Comparison of ENCODE assay signal across 10 cellular contexts in the genomic region with DNA sequence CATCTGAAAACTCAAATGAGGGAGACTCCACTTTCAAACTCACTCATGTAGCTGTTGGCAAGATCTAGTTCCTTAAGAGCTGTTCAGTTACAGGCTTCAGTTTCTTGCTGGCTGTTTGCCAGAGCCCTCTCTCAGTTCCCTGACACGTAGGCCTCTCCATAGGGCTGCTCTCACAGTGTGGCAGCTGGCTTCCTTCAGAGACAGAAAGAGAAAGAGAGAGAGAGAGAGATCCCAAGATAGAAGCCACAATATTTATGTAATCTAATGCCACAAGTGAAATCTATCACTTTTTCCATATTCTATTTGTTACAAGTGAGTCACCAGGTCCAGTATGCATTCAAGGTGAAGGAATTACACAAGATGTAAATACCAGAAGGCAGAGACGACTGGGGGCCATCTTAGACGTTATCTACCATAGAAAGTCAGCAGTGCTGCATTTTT.
A peak's percentile ranks its signal among the peaks of the same experiment; 100 is the strongest.
DNase-seq lines count a peak whose midpoint lies in the region; ATAC-seq and TF ChIP-seq lines count a peak whose summit lies in the region.
"Had no signal": no experiment of that assay in that cellular context is flagged by ENCODE, and none has a peak within 500 bp of the region (broad histone marks: within the 10 kb centered on the region; RNA-seq: fewer than 3 reads in every experiment).

No MANE protein-coding gene starts in this region.

- H3K9me3 Mint-ChIP-seq in GM23338, result peaks cover 6% of the 10 kb centered on the region; the same call in 1 of the 3 replicates
- no peaks in the 10 kb centered on the region for H3K9me3 Mint-ChIP-seq in chondrocyte (ENCODE audit: low read depth)

- no peak overlapping the region for H3K4me3 ChIP-seq in GM23338
- no peak overlapping the region for H3K4me3 ChIP-seq in MM.1S (ENCODE audit: low read length)
- no peak overlapping the region for H3K4me3 ChIP-seq in fibroblast of pulmonary artery (replicated peaks; ENCODE audit: low read depth, low read length)
- H3K4me3 ChIP-seq: SK-N-MC had no signal

- no peak overlapping the region for H3K27ac ChIP-seq in GM23338 (ENCODE audit: low read depth)
- peak overlapping the region; percentile 8; the same call in 1 of the 2 replicates for H3K27ac ChIP-seq in MM.1S (ENCODE audit: low read length)
- H3K27ac ChIP-seq: 22Rv1, SK-N-MC had no signal

- H4K20me1 ChIP-seq in GM23338 (replicated peaks; ENCODE audit: insufficient read depth) (no peaks in the 10 kb centered on the region), MM.1S (ENCODE audit: insufficient read depth, low read length) (no peaks in the 10 kb centered on the region)

- no peak overlapping the region for H3K4me3 Mint-ChIP-seq in GM23338
- H3K4me3 Mint-ChIP-seq in chondrocyte (ENCODE audit: unreplicated experiment), result no peak overlapping the region

- ATAC-seq in GM23338, result no peak

- no peaks in the 10 kb centered on the region for H3F3A ChIP-seq in GM23338 (replicated peaks; ENCODE audit: low read depth)
- no peaks in the 10 kb centered on the region for H3F3A ChIP-seq in MM.1S (ENCODE audit: insufficient read depth, low read length)

- H3K4me2 ChIP-seq in GM23338, result no peak overlapping the region
- H3K4me2 ChIP-seq in MM.1S (ENCODE audit: low read depth, low read length), result 0 out of 2 replicates have a peak overlapping the region, but pooled peaks have one; percentile 10

- H3K27me3 Mint-ChIP-seq in GM23338 (ENCODE audit: insufficient read depth, low read depth, poor library complexity), result peaks cover 11% of the 10 kb centered on the region
- peaks cover 6% of the 10 kb centered on the region for H3K27me3 Mint-ChIP-seq in chondrocyte (ENCODE audit: low read depth)

- H3K79me2 ChIP-seq in GM23338 (replicated peaks; ENCODE audit: insufficient read depth) (no peaks in the 10 kb centered on the region), MM.1S (ENCODE audit: low read length) (no peaks in the 10 kb centered on the region)

- H3K9me3 ChIP-seq in MM.1S (replicated peaks; ENCODE audit: insufficient read depth, low read length), result no peaks in the 10 kb centered on the region

- TF ChIP-seq CTCF in GM23338 (conservative IDR thresholded peaks at IDR 0.05; ENCODE audit: low read depth in 2 of 2) (no peak), MM.1S (IDR thresholded peaks at IDR 0.05; ENCODE audit: low read length) (no peak), fibroblast of pulmonary artery (IDR thresholded peaks at IDR 0.05; ENCODE audit: low read length, missing control alignments) (no peak), chondrocyte (IDR thresholded peaks at IDR 0.05) (no peak)

- H3K36me3 ChIP-seq in GM23338 (ENCODE audit: insufficient read depth) (no peaks in the 10 kb centered on the region), MM.1S (replicated peaks; ENCODE audit: insufficient read depth, low read length) (no peaks in the 10 kb centered on the region)

- DNase-seq in NCI-H1105 treated with DMSO at 0.1 percent for 48 hours (lab: John Stamatoyannopoulos, UW) (peak; percentile 42), NCI-H1105 (lab: John Stamatoyannopoulos, UW) (no peak), GM23338 (ENCODE audit: low spot score) (no peak), MM.1S (peak; percentile 83), fibroblast of pulmonary artery (ENCODE audit: low read depth) (peak; percentile 91), chondrocyte (ENCODE audit: low spot score) (no peak), NCI-H187 (lab: John Stamatoyannopoulos, UW) (no peak), hepatic stellate cell (ENCODE audit: low spot score) (no peak)

- no peak overlapping the region for H3K9ac ChIP-seq in MM.1S (ENCODE audit: low read length)

- H3K27me3 ChIP-seq in GM23338 (ENCODE audit: insufficient read depth) (no peaks in the 10 kb centered on the region), MM.1S (replicated peaks; ENCODE audit: insufficient read depth, low read length) (no peaks in the 10 kb centered on the region)

- H3K36me3 Mint-ChIP-seq in GM23338 (ENCODE audit: low read depth) (no peaks in the 10 kb centered on the region), chondrocyte (ENCODE audit: low read depth) (no peaks in the 10 kb centered on the region)

- H3K9me2 ChIP-seq in GM23338 (ENCODE audit: insufficient read depth) (no peaks in the 10 kb centered on the region), MM.1S (replicated peaks; ENCODE audit: insufficient read depth, low read length) (no peaks in the 10 kb centered on the region)

- peak overlapping the region; percentile 83; the same call in 1 of the 2 replicates for H2AFZ ChIP-seq in GM23338
- no peak overlapping the region for H2AFZ ChIP-seq in MM.1S (ENCODE audit: low read length)

- H3K4me1 ChIP-seq in GM23338 (ENCODE audit: insufficient read depth) (peaks cover 11% of the 10 kb centered on the region), MM.1S (ENCODE audit: low read length) (peaks cover 5% of the 10 kb centered on the region; the same call in 1 of the 2 replicates)

- H3K27ac Mint-ChIP-seq in GM23338 (no peak overlapping the region), chondrocyte (ENCODE audit: unreplicated experiment) (no peak overlapping the region)

- H3K4me1 Mint-ChIP-seq in GM23338 (peaks cover 12% of the 10 kb centered on the region), chondrocyte (ENCODE audit: low read depth) (peaks cover 8% of the 10 kb centered on the region)

TF ChIP-seq in GM23338, 12 proteins besides CTCF, POLR2A, EP300 and RAD21 (continues in another document):
- TF ChIP-seq ZNF114 (CRISPR knock-in tag; IDR thresholded peaks at IDR 0.05) (no peak), EZH2phosphoT487 (IDR thresholded peaks at IDR 0.05; ENCODE audit: unreplicated experiment) (no peak), ZNF331 (CRISPR knock-in tag; IDR thresholded peaks at IDR 0.05; ENCODE audit: low read depth) (no peak), NANOG (IDR thresholded peaks at IDR 0.05; ENCODE audit: borderline replicate concordance) (no peak), STAT1 (IDR thresholded peaks at IDR 0.05; ENCODE audit: unreplicated experiment) (no peak)
- TF ChIP-seq, protein P1, sequence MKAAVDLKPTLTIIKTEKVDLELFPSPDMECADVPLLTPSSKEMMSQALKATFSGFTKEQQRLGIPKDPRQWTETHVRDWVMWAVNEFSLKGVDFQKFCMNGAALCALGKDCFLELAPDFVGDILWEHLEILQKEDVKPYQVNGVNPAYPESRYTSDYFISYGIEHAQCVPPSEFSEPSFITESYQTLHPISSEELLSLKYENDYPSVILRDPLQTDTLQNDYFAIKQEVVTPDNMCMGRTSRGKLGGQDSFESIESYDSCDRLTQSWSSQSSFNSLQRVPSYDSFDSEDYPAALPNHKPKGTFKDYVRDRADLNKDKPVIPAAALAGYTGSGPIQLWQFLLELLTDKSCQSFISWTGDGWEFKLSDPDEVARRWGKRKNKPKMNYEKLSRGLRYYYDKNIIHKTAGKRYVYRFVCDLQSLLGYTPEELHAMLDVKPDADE (IDR thresholded peaks at IDR 0.05), result no peak

Comparison
In these comparisons a context has a peak if more than half of its experiments do, and no peak if none do; other contexts are left out.
1. DNase-seq: peak in NCI-H1105 treated with DMSO at 0.1 percent for 48 hours (single experiment), MM.1S (single experiment) and fibroblast of pulmonary artery (single experiment); none in NCI-H1105 (single experiment), GM23338 (single experiment), chondrocyte (single experiment), NCI-H187 (0 of 2) and hepatic stellate cell (single experiment).